ENCODE assay signal across 3 cellular contexts in genomic region chr6:169087436-169088046, GRCh38.
A peak's percentile ranks its signal among the peaks of the same experiment; 100 is the strongest.
TF ChIP-seq lines count a peak whose summit lies in the region.

No MANE protein-coding gene starts in this region.

TF ChIP-seq in liver, 16 proteins besides CTCF, POLR2A, EP300 and RAD21:
- TF ChIP-seq SP1 (IDR thresholded peaks at IDR 0.05) = no peak
- TF ChIP-seq, protein P1, sequence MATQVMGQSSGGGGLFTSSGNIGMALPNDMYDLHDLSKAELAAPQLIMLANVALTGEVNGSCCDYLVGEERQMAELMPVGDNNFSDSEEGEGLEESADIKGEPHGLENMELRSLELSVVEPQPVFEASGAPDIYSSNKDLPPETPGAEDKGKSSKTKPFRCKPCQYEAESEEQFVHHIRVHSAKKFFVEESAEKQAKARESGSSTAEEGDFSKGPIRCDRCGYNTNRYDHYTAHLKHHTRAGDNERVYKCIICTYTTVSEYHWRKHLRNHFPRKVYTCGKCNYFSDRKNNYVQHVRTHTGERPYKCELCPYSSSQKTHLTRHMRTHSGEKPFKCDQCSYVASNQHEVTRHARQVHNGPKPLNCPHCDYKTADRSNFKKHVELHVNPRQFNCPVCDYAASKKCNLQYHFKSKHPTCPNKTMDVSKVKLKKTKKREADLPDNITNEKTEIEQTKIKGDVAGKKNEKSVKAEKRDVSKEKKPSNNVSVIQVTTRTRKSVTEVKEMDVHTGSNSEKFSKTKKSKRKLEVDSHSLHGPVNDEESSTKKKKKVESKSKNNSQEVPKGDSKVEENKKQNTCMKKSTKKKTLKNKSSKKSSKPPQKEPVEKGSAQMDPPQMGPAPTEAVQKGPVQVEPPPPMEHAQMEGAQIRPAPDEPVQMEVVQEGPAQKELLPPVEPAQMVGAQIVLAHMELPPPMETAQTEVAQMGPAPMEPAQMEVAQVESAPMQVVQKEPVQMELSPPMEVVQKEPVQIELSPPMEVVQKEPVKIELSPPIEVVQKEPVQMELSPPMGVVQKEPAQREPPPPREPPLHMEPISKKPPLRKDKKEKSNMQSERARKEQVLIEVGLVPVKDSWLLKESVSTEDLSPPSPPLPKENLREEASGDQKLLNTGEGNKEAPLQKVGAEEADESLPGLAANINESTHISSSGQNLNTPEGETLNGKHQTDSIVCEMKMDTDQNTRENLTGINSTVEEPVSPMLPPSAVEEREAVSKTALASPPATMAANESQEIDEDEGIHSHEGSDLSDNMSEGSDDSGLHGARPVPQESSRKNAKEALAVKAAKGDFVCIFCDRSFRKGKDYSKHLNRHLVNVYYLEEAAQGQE (IDR thresholded peaks at IDR 0.05) = peak; percentile 80

TF ChIP-seq in HepG2, 621 proteins besides CTCF, POLR2A, EP300 and RAD21:
- TF ChIP-seq MAFK (conservative IDR thresholded peaks at IDR 0.05 in 1 of 2, IDR thresholded peaks at IDR 0.05 in 1 of 2; ENCODE audit: low read length in 2 of 2) (no peak), ZNF20 (CRISPR knock-in tag; IDR thresholded peaks at IDR 0.05) (no peak), ARNT2 (CRISPR knock-in tag; IDR thresholded peaks at IDR 0.05; ENCODE audit: low read depth) (no peak), KLF15 (CRISPR knock-in tag; IDR thresholded peaks at IDR 0.05; ENCODE audit: borderline replicate concordance) (no peak), MED8 (CRISPR knock-in tag; IDR thresholded peaks at IDR 0.05; ENCODE audit: insufficient replicate concordance) (no peak)
- TF ChIP-seq, protein P2, sequence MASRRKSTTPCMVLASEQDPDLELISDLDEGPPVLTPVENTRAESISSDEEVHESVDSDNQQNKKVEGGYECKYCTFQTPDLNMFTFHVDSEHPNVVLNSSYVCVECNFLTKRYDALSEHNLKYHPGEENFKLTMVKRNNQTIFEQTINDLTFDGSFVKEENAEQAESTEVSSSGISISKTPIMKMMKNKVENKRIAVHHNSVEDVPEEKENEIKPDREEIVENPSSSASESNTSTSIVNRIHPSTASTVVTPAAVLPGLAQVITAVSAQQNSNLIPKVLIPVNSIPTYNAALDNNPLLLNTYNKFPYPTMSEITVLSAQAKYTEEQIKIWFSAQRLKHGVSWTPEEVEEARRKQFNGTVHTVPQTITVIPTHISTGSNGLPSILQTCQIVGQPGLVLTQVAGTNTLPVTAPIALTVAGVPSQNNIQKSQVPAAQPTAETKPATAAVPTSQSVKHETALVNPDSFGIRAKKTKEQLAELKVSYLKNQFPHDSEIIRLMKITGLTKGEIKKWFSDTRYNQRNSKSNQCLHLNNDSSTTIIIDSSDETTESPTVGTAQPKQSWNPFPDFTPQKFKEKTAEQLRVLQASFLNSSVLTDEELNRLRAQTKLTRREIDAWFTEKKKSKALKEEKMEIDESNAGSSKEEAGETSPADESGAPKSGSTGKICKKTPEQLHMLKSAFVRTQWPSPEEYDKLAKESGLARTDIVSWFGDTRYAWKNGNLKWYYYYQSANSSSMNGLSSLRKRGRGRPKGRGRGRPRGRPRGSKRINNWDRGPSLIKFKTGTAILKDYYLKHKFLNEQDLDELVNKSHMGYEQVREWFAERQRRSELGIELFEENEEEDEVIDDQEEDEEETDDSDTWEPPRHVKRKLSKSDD (CRISPR knock-in tag; IDR thresholded peaks at IDR 0.05; ENCODE audit: low read depth) = no peak

TF ChIP-seq in H1, 55 proteins besides CTCF, POLR2A, EP300 and RAD21:
- TF ChIP-seq TEAD4 (IDR thresholded peaks at IDR 0.05; ENCODE audit: low read depth, low read length) = peak; percentile 58; the same call in 1 of the 2 replicates
- TF ChIP-seq ZNF274 (IDR thresholded peaks at IDR 0.05; ENCODE audit: borderline replicate concordance, extremely low read depth, low read length) = no peak
